Comparison of ENCODE assay signal across 1 cellular context in the genomic region with DNA sequence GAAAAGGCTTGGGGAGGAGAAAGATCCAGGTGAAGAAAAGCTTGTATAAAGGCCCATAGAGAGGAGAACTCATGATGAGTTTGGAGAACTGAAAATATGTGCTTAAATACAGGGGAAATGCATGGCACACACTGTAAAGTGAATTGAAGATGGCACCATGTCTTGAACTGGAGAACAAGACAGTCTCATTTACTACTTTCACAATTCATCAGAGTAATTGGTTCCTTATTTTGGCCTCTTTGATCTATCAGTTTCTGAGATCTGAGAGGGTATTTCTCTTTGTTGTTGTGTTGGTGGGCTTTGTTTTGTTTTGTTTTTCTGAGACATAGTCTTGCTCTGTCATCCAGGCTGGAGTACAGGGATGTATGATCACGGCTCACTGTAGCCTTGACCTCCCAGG.
A peak's percentile ranks its signal among the peaks of the same experiment; 100 is the strongest.
TF ChIP-seq lines count a peak whose summit lies in the region.

No MANE protein-coding gene starts in this region.

TF ChIP-seq in GM12878, 131 proteins besides CTCF, POLR2A, EP300 and RAD21 (continued from another document):
- TF ChIP-seq DPF2 (IDR thresholded peaks at IDR 0.05) (peak; percentile 58; the same call in 1 of the 2 replicates), IKZF1 (conservative IDR thresholded peaks at IDR 0.05) (peak; percentile 40), IRF4 (IDR thresholded peaks at IDR 0.05; ENCODE audit: low read depth, low read length) (0 out of 2 replicates have a peak, but pooled peaks have one; percentile 39)
